Comparison of ENCODE assay signal across 12 cellular contexts in the genomic region with DNA sequence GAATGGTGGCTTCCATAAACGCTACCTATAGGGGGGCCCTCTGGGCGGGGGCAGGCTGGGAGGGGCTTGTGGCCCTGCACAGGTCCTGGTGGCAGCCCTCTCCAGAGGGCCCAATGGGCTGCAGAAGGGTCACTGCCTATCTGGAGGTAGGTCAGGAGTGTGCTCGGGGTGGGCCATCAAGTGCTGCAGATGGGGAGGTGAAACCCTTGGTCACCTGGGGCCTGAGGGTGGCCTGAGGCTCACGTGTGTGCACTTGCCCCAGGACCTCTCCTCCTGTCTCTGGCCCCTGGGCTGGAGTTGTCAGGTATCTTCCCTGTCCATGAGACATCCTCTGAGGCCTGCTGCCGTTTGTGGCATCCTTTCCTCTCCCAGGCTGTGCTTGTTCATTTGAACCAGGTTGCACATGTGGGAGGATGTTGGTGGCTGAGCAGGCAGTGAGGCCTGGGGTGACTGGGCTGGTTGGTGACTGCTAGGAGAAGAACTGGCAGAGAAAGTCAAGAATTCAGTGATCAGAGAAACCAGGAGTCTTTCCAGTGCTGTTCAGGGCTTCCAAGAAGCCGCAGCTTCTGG. TPM values are rescaled to one million over a fixed set of nuclear protein-coding genes. Genes with fewer than 3 reads are reported as not detected.
DNase-seq lines count a peak whose midpoint lies in the region; ATAC-seq and TF ChIP-seq lines count a peak whose summit lies in the region.
"Had no signal": no experiment of that assay in that cellular context is flagged by ENCODE, and none has a peak within 500 bp of the region (broad histone marks: within the 10 kb centered on the region; RNA-seq: fewer than 3 reads in every experiment).

No MANE protein-coding gene starts in this region.

- H3K9me3 ChIP-seq in stomach: no peaks in the 10 kb centered on the region
- H3K9me3 ChIP-seq: gastroesophageal sphincter had no signal

- H3K4me1 ChIP-seq in stomach: peaks cover 0 to 7% (median 2%) of the 10 kb centered on the region in 4 donors

- no peak for TF ChIP-seq CTCF in activated CD8-positive, alpha-beta T cell treated with anti-CD3 and anti-CD28 coated beads for 36 hours (IDR thresholded peaks at IDR 0.05)
- TF ChIP-seq CTCF in stomach (IDR thresholded peaks at IDR 0.05) (no peak), foreskin fibroblast (IDR thresholded peaks at IDR 0.05; ENCODE audit: low read depth, low read length) (no peak)

- no peaks in the 10 kb centered on the region for H3K27me3 ChIP-seq in stomach
- H3K27me3 ChIP-seq: gastroesophageal sphincter had no signal

- WGBS in stomach, 5 donors: 83 to 88% (median 87%) methylated on average over 6 of the region's 6 CpGs

- H3K36me3 ChIP-seq in stomach: peaks cover 70 to 100% (median 100%) of the 10 kb centered on the region in 4 donors

- peak overlapping the region in 3 of 5 donors; percentile 5 to 46 (median 7) for H3K27ac ChIP-seq in stomach

- CTCF ChIA-PET in activated CD4-positive, alpha-beta T cell treated with anti-CD3 and anti-CD28 coated beads, Interleukin-2, amount 10 ng/mL, durations not matched to agents 7 days and 5 days (lab: Charles Lee): no interaction called here
- CTCF ChIA-PET in activated CD8-positive, alpha-beta T cell treated with anti-CD3 and anti-CD28 coated beads for 36 hours (lab: Charles Lee): interaction anchor here (4.3 to 23.2 kb wide), 2 partner anchors 11 to 56 kb away, joined by 36 to 1114 read pairs; partner anchors contain the start of gene TSPAN14

- TF ChIP-seq POLR2A in stomach (IDR thresholded peaks at IDR 0.05): no peak

- intact Hi-C loops in activated CD8-positive, alpha-beta T cell treated with anti-CD3 and anti-CD28 coated beads for 36 hours (cut with micrococcal nuclease): no loop called here
- intact Hi-C loops in stomach (cut with DNase I; ENCODE audit: low total_unique reads): no loop called here

- peak overlapping the region; percentile 77 for H3K27ac Mint-ChIP-seq in activated CD4-positive, alpha-beta T cell treated with anti-CD3 and anti-CD28 coated beads, Interleukin-2, amount 10 ng/mL, durations not matched to agents 7 days and 5 days
- peak overlapping the region; percentile 63 for H3K27ac Mint-ChIP-seq in activated CD8-positive, alpha-beta T cell treated with anti-CD3 and anti-CD28 coated beads for 36 hours

- no peaks in the 10 kb centered on the region for H3K9me3 Mint-ChIP-seq in activated CD4-positive, alpha-beta T cell treated with anti-CD3 and anti-CD28 coated beads, Interleukin-2, amount 10 ng/mL, durations not matched to agents 7 days and 5 days
- no peaks in the 10 kb centered on the region for H3K9me3 Mint-ChIP-seq in activated CD8-positive, alpha-beta T cell treated with anti-CD3 and anti-CD28 coated beads for 36 hours

- H3K27me3 Mint-ChIP-seq in activated CD4-positive, alpha-beta T cell treated with anti-CD3 and anti-CD28 coated beads, Interleukin-2, amount 10 ng/mL, durations not matched to agents 7 days and 5 days: no peaks in the 10 kb centered on the region
- no peaks in the 10 kb centered on the region for H3K27me3 Mint-ChIP-seq in activated CD8-positive, alpha-beta T cell treated with anti-CD3 and anti-CD28 coated beads for 36 hours

- H3K36me3 Mint-ChIP-seq in activated CD4-positive, alpha-beta T cell treated with anti-CD3 and anti-CD28 coated beads, Interleukin-2, amount 10 ng/mL, durations not matched to agents 7 days and 5 days (ENCODE audit: low read depth): peaks cover 72% of the 10 kb centered on the region
- H3K36me3 Mint-ChIP-seq in activated CD8-positive, alpha-beta T cell treated with anti-CD3 and anti-CD28 coated beads for 36 hours (ENCODE audit: low read depth): peaks cover 37% of the 10 kb centered on the region

- H3K4me3 ChIP-seq in stomach (no peak overlapping the region), foreskin fibroblast (ENCODE audit: low read depth in 1 of 2, low read length in 2 of 2) (no peak overlapping the region)
- H3K4me3 ChIP-seq: gastroesophageal sphincter had no signal

- H3K4me3 Mint-ChIP-seq in activated CD4-positive, alpha-beta T cell treated with anti-CD3 and anti-CD28 coated beads, Interleukin-2, amount 10 ng/mL, durations not matched to agents 7 days and 5 days: no peak overlapping the region
- H3K4me3 Mint-ChIP-seq in activated CD8-positive, alpha-beta T cell treated with anti-CD3 and anti-CD28 coated beads for 36 hours: no peak overlapping the region

- TF ChIP-seq EP300 in stomach (IDR thresholded peaks at IDR 0.05): no peak

- DNase-seq in activated CD4-positive, alpha-beta T cell treated with anti-CD3 and anti-CD28 coated beads, Interleukin-2, amount 10 ng/mL, durations not matched to agents 7 days and 5 days: no peak
- no peak for DNase-seq in activated CD4-positive, alpha-beta T cell treated with anti-CD3 and anti-CD28 coated beads for 4 hours
- no peak for DNase-seq in activated CD8-positive, alpha-beta T cell treated with anti-CD3 and anti-CD28 coated beads for 36 hours
- DNase-seq in iPS-NIHi11 (ENCODE audit: low spot score): peak; percentile 6
- DNase-seq in stomach: no peak
- no peak for DNase-seq in NCI-H524 treated with DMSO at 0.1 percent for 48 hours (lab: John Stamatoyannopoulos, UW)
- no peak for DNase-seq in foreskin fibroblast
- DNase-seq in stimulated activated CD4-positive, alpha-beta T cell treated with anti-CD3 and anti-CD28 coated beads, Interleukin-12 subunit alpha, Interleukin-12 subunit beta, amount 100 ng/mL, for 4 hours: no peak
- DNase-seq: NCI-H1092 treated with DMSO at 0.1 percent for 48 hours, NCI-H446 treated with DMSO at 0.1 percent for 48 hours had no signal

- POLR2A ChIA-PET in activated CD4-positive, alpha-beta T cell treated with anti-CD3 and anti-CD28 coated beads, Interleukin-2, amount 10 ng/mL, durations not matched to agents 7 days and 5 days (lab: Charles Lee): no interaction called here
- POLR2A ChIA-PET in activated CD8-positive, alpha-beta T cell treated with anti-CD3 and anti-CD28 coated beads for 36 hours (lab: Charles Lee): no interaction called here

- ATAC-seq in activated CD8-positive, alpha-beta T cell treated with anti-CD3 and anti-CD28 coated beads for 36 hours: no peak
- ATAC-seq: gastroesophageal sphincter, Panc1 had no signal

- peaks cover 26% of the 10 kb centered on the region for H3K4me1 Mint-ChIP-seq in activated CD4-positive, alpha-beta T cell treated with anti-CD3 and anti-CD28 coated beads, Interleukin-2, amount 10 ng/mL, durations not matched to agents 7 days and 5 days
- peaks cover 32% of the 10 kb centered on the region for H3K4me1 Mint-ChIP-seq in activated CD8-positive, alpha-beta T cell treated with anti-CD3 and anti-CD28 coated beads for 36 hours (ENCODE audit: low read depth)

RNA-seq across cellular contexts. Expression of gene SH2D4B, which starts 21.1 kb away (rescaled TPM):
- total RNA-seq in activated CD4-positive, alpha-beta T cell treated with anti-CD3 and anti-CD28 coated beads, Interleukin-2, amount 10 ng/mL, durations not matched to agents 7 days and 5 days: under 1 TPM; 0.07 to 0.10 TPM
- under 1 TPM; 0.11 to 0.20 TPM for total RNA-seq in activated CD8-positive, alpha-beta T cell treated with anti-CD3 and anti-CD28 coated beads for 36 hours
- total RNA-seq in stomach: under 1 TPM in 1 of 5 donors, not detected in 4; 0.18 TPM
- under 1 TPM in 1 of 3 donors, not detected in 2; 0.03 TPM for polyA plus RNA-seq in stomach
- total RNA-seq: gastroesophageal sphincter had no signal
